Comparison of ENCODE assay signal across 17 cellular contexts in genomic region chr1:208369658-208370057, GRCh38.
"Had no signal": no experiment of that assay in that cellular context is flagged by ENCODE, and none has a peak within 500 bp of the region (broad histone marks: within the 10 kb centered on the region; RNA-seq: fewer than 3 reads in every experiment).

No MANE protein-coding gene starts in this region.

- H3K4me3 ChIP-seq: heart left ventricle, lung, psoas muscle, spleen had no signal

- H3K9me3 ChIP-seq: heart left ventricle, psoas muscle, spleen had no signal

- H3K36me3 ChIP-seq: heart left ventricle, spleen had no signal

- DNase-seq: effector memory CD4-positive, alpha-beta T cell; heart left ventricle; hippocampal formation; left colon; left ventricle myocardium superior; mesenchymal stem cell; naive B cell; psoas muscle; spleen; stimulated activated CD4-positive, alpha-beta T cell treated with anti-CD3 and anti-CD28 coated beads, Interleukin-15, amount 100 ng/mL, for 24 hours; stimulated activated CD4-positive, alpha-beta T cell treated with anti-CD3 and anti-CD28 coated beads, Interleukin-1b, Interleukin-23, amount 100 ng/mL, for 48 hours; stimulated activated CD4-positive, alpha-beta T cell treated with anti-CD3 and anti-CD28 coated beads, Interleukin-4, amount 100 ng/mL, for 24 hours; stimulated activated naive B cell treated with anti-CD40 and anti-IgM and Interleukin-4, amounts not matched to agents 10 μg/mL and 1 μg/mL and 100 μg/mL, for 72 hours; stimulated activated naive CD8-positive, alpha-beta T cell treated with anti-CD3 and anti-CD28 coated beads, Interleukin-15, amount 100 ng/mL, for 72 hours; substantia nigra; trophoblast cell had no signal

- H3K27ac ChIP-seq: heart left ventricle, psoas muscle, spleen had no signal
